1 cellular context compared by ENCODE assay signal in the genomic region with DNA sequence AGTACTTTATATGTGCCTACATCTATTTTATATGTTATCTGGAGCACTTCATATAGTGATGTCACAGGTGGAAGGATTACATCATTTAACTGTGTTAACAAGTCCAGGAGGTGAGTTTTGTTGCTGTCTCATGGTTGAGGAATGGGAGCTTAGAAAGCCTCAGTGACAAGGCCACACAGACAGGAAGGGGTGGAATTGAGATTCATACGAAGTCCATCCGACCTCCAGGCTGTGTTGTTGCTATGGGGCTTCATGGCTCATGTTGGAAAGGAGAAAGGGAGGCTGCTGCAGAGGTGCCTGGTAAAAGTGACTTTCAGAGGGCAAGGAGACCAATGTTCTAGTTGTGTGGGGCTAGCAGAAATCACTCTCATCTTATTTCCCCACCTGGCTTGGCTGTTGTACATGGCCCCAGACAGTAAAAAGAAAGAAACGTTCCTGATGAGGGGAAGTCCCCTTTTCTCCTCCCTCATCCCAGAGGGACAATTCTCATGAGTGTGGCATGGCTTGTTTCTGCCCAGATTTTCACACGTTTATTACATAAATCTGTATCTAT.
TF ChIP-seq lines count a peak whose summit lies in the region.

No MANE protein-coding gene starts in this region.

TF ChIP-seq in HEK293, 187 proteins besides CTCF, POLR2A, EP300 and RAD21 (continued from another document):
- TF ChIP-seq ZNF629 (tag by site-specific recombination; IDR thresholded peaks at IDR 0.05): peak; percentile 52
- TF ChIP-seq, protein P1, sequence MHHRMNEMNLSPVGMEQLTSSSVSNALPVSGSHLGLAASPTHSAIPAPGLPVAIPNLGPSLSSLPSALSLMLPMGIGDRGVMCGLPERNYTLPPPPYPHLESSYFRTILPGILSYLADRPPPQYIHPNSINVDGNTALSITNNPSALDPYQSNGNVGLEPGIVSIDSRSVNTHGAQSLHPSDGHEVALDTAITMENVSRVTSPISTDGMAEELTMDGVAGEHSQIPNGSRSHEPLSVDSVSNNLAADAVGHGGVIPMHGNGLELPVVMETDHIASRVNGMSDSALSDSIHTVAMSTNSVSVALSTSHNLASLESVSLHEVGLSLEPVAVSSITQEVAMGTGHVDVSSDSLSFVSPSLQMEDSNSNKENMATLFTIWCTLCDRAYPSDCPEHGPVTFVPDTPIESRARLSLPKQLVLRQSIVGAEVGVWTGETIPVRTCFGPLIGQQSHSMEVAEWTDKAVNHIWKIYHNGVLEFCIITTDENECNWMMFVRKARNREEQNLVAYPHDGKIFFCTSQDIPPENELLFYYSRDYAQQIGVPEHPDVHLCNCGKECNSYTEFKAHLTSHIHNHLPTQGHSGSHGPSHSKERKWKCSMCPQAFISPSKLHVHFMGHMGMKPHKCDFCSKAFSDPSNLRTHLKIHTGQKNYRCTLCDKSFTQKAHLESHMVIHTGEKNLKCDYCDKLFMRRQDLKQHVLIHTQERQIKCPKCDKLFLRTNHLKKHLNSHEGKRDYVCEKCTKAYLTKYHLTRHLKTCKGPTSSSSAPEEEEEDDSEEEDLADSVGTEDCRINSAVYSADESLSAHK (tag by site-specific recombination; IDR thresholded peaks at IDR 0.05): no peak
- TF ChIP-seq SCRT2 (tag by site-specific recombination; IDR thresholded peaks at IDR 0.05): peak; percentile 42; the same call in 1 of the 2 replicates
- no peak for TF ChIP-seq ZNF433 (tag by site-specific recombination; IDR thresholded peaks at IDR 0.05; ENCODE audit: low read depth)
- TF ChIP-seq ZBTB20 (tag by site-specific recombination; IDR thresholded peaks at IDR 0.05): no peak
- TF ChIP-seq, protein P2, sequence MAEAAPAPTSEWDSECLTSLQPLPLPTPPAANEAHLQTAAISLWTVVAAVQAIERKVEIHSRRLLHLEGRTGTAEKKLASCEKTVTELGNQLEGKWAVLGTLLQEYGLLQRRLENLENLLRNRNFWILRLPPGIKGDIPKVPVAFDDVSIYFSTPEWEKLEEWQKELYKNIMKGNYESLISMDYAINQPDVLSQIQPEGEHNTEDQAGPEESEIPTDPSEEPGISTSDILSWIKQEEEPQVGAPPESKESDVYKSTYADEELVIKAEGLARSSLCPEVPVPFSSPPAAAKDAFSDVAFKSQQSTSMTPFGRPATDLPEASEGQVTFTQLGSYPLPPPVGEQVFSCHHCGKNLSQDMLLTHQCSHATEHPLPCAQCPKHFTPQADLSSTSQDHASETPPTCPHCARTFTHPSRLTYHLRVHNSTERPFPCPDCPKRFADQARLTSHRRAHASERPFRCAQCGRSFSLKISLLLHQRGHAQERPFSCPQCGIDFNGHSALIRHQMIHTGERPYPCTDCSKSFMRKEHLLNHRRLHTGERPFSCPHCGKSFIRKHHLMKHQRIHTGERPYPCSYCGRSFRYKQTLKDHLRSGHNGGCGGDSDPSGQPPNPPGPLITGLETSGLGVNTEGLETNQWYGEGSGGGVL (tag by site-specific recombination; IDR thresholded peaks at IDR 0.05): no peak
- TF ChIP-seq, protein P3, sequence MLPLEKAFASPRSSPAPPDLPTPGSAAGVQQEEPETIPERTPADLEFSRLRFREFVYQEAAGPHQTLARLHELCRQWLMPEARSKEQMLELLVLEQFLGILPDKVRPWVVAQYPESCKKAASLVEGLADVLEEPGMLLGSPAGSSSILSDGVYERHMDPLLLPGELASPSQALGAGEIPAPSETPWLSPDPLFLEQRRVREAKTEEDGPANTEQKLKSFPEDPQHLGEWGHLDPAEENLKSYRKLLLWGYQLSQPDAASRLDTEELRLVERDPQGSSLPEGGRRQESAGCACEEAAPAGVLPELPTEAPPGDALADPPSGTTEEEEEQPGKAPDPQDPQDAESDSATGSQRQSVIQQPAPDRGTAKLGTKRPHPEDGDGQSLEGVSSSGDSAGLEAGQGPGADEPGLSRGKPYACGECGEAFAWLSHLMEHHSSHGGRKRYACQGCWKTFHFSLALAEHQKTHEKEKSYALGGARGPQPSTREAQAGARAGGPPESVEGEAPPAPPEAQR (tag by site-specific recombination; IDR thresholded peaks at IDR 0.05): no peak
- no peak for TF ChIP-seq ZNF311 (tag by site-specific recombination; IDR thresholded peaks at IDR 0.05; ENCODE audit: borderline replicate concordance)
- TF ChIP-seq ZNF138 (tag by site-specific recombination; IDR thresholded peaks at IDR 0.05; ENCODE audit: borderline replicate concordance): no peak
- TF ChIP-seq SETDB1 (IDR thresholded peaks at IDR 0.05; ENCODE audit: insufficient read length, low read length): no peak
- no peak for TF ChIP-seq KLF16 (tag by site-specific recombination; IDR thresholded peaks at IDR 0.05)
- no peak for TF ChIP-seq KLF8 (tag by site-specific recombination; IDR thresholded peaks at IDR 0.05)
- TF ChIP-seq ZNF777 (tag by site-specific recombination; IDR thresholded peaks at IDR 0.05; ENCODE audit: borderline replicate concordance): no peak
- TF ChIP-seq OVOL3 (tag by site-specific recombination; IDR thresholded peaks at IDR 0.05): no peak
- no peak for TF ChIP-seq TRIM28 (IDR thresholded peaks at IDR 0.05; ENCODE audit: borderline replicate concordance, low read length)
- TF ChIP-seq ZNF335 (tag by site-specific recombination; conservative IDR thresholded peaks at IDR 0.05): peak; percentile 27
- TF ChIP-seq ZNF266 (tag by site-specific recombination; IDR thresholded peaks at IDR 0.05; ENCODE audit: low read depth): no peak
- TF ChIP-seq ZNF530 (tag by site-specific recombination; IDR thresholded peaks at IDR 0.05; ENCODE audit: low read depth): no peak
- TF ChIP-seq, protein P4, sequence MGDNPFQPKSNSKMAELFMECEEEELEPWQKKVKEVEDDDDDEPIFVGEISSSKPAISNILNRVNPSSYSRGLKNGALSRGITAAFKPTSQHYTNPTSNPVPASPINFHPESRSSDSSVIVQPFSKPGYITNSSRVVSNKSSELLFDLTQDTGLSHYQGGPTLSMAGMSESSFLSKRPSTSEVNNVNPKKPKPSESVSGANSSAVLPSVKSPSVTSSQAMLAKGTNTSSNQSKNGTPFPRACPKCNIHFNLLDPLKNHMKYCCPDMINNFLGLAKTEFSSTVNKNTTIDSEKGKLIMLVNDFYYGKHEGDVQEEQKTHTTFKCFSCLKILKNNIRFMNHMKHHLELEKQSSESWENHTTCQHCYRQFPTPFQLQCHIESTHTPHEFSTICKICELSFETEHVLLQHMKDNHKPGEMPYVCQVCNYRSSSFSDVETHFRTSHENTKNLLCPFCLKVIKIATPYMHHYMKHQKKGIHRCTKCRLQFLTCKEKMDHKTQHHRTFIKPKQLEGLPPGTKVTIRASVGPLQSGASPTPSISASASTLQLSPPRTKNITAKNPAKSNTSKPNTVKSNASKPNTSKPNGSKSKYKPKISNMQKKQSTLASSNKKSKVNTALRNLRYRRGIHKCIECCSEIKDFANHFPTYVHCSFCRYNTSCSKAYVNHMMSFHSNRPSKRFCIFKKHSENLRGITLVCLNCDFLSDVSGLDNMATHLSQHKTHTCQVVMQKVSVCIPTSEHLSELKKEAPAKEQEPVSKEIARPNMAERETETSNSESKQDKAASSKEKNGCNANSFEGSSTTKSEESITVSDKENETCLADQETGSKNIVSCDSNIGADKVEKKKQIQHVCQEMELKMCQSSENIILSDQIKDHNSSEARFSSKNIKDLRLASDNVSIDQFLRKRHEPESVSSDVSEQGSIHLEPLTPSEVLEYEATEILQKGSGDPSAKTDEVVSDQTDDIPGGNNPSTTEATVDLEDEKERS (tag by site-specific recombination; IDR thresholded peaks at IDR 0.05): no peak
- TF ChIP-seq IKZF3 (tag by site-specific recombination; IDR thresholded peaks at IDR 0.05): no peak
- TF ChIP-seq ZFHX2 (tag by site-specific recombination; conservative IDR thresholded peaks at IDR 0.05): no peak
- TF ChIP-seq ZBTB1 (tag by site-specific recombination; IDR thresholded peaks at IDR 0.05): no peak
- TF ChIP-seq ZBTB21 (tag by site-specific recombination; IDR thresholded peaks at IDR 0.05): peak; percentile 56
- TF ChIP-seq, protein P5, sequence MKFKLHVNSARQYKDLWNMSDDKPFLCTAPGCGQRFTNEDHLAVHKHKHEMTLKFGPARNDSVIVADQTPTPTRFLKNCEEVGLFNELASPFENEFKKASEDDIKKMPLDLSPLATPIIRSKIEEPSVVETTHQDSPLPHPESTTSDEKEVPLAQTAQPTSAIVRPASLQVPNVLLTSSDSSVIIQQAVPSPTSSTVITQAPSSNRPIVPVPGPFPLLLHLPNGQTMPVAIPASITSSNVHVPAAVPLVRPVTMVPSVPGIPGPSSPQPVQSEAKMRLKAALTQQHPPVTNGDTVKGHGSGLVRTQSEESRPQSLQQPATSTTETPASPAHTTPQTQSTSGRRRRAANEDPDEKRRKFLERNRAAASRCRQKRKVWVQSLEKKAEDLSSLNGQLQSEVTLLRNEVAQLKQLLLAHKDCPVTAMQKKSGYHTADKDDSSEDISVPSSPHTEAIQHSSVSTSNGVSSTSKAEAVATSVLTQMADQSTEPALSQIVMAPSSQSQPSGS (tag by site-specific recombination; IDR thresholded peaks at IDR 0.05; ENCODE audit: low read depth): peak; percentile 52; the same call in 1 of the 2 replicates
